Comparison of ENCODE assay signal across 18 cellular contexts in the genomic region with DNA sequence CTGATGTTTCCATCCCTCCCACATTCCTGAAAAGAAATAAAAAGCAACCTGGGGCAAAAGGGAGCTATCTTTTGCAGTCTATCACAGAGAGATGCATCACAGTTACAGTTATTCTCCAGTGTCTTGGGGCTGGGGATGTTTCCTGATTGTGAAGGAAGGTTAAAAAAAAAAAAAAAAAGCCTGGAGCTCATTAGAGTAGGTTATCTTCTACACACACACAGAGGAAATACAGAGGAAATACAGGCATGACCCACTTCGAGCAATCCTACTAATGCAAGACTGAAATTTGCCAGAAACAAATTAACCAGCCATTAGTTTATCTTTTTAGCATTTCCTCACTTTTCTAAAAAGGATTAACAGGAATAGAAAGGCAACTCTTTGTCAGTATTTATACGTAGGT.
DNase-seq lines count a peak whose midpoint lies in the region; ATAC-seq and TF ChIP-seq lines count a peak whose summit lies in the region.
"Had no signal": no experiment of that assay in that cellular context is flagged by ENCODE, and none has a peak within 500 bp of the region (broad histone marks: within the 10 kb centered on the region; RNA-seq: fewer than 3 reads in every experiment).

No MANE protein-coding gene starts in this region.

- POLR2A ChIA-PET in A673 (lab: Charles Lee; ENCODE audit: low non-redundant PET), result interaction anchor here (0.6 kb wide), 1 partner anchor 74 kb away, joined by 3 read pairs; no protein-coding TSS in a partner anchor
- POLR2A ChIA-PET in PC-3 (lab: Charles Lee; ENCODE audit: unreplicated experiment), result interaction anchor here (0.6 to 0.7 kb wide), 3 partner anchors 11 to 984 kb away, joined by 5 to 41 read pairs (median 8); no protein-coding TSS in a partner anchor

- intact Hi-C loops in A673 (cut with micrococcal nuclease; ENCODE audit: unreplicated experiment), result no loop called here
- intact Hi-C loops in PC-3 (cut with micrococcal nuclease), result no loop called here

- H3K79me2 ChIP-seq in PC-3 (ENCODE audit: low read length), result no peaks in the 10 kb centered on the region
- no peaks in the 10 kb centered on the region for H3K79me2 ChIP-seq in hepatocyte

- peak overlapping the region; percentile 72 for H3K27ac ChIP-seq in A673 (ENCODE audit: low read depth, low read length, poor library complexity, severe bottlenecking)
- H3K27ac ChIP-seq in BLaER1 treated with 17β-estradiol and CSF1 and Interleukin-3, amounts not matched to agents 10 nM and 100 nM, result no peak overlapping the region
- no peak overlapping the region for H3K27ac ChIP-seq in PC-3 (ENCODE audit: low read length)
- H3K27ac ChIP-seq in hepatocyte, result no peak overlapping the region
- H3K27ac ChIP-seq: 22Rv1 had no signal

- H3K9me3 ChIP-seq in A673 (ENCODE audit: low read depth, low read length, poor library complexity, severe bottlenecking) (no peaks in the 10 kb centered on the region), PC-3 (ENCODE audit: low read length) (no peaks in the 10 kb centered on the region), hepatocyte (ENCODE audit: low read depth) (no peaks in the 10 kb centered on the region)
- H3K9me3 ChIP-seq in BLaER1 treated with 17β-estradiol and CSF1 and Interleukin-3, amounts not matched to agents 10 nM and 100 nM (replicated peaks in 1 of 11), result 0 out of 22 replicates have a peak, but pooled peaks cover 0 to 5% (median 0%) of the 10 kb centered on the region in 11 experiments

- H3K36me3 ChIP-seq in A673 (ENCODE audit: insufficient read depth, low read length, poor library complexity, severe bottlenecking) (no peaks in the 10 kb centered on the region), PC-3 (ENCODE audit: low read depth, low read length) (no peaks in the 10 kb centered on the region), hepatocyte (replicated peaks; ENCODE audit: insufficient read depth, low read depth) (no peaks in the 10 kb centered on the region)
- no peaks in the 10 kb centered on the region for H3K36me3 ChIP-seq in BLaER1 treated with 17β-estradiol and CSF1 and Interleukin-3, amounts not matched to agents 10 nM and 100 nM

- peak overlapping the region in 7 of 11 experiments; percentile 4 to 70 (median 18); a peak in 4 of 22 replicates for H3K4me2 ChIP-seq in BLaER1 treated with 17β-estradiol and CSF1 and Interleukin-3, amounts not matched to agents 10 nM and 100 nM
- H3K4me2 ChIP-seq in PC-3 (ENCODE audit: low read length) (no peak overlapping the region), hepatocyte (no peak overlapping the region)
- H3K4me2 ChIP-seq: GM23338 had no signal

- DNase-seq in A673 (ENCODE audit: low spot score), result peak; percentile 77
- no peak for DNase-seq in PC-3
- DNase-seq in hepatocyte (ENCODE audit: low spot score), result no peak
- no peak for DNase-seq in NCI-H1048 (lab: John Stamatoyannopoulos, UW)
- DNase-seq: ACHN; AML-193; CD4-positive, alpha-beta T cell; CD8-positive, alpha-beta memory T cell; DMS 273 treated with DMSO at 0.1 percent for 48 hours; DMS79; EL; GDM1; H9 had no signal

- H3K4me3 ChIP-seq in A673 (ENCODE audit: low read depth, low read length, poor library complexity, severe bottlenecking) (no peak overlapping the region), PC-3 (ENCODE audit: low read length) (no peak overlapping the region), hepatocyte (no peak overlapping the region)
- H3K4me3 ChIP-seq in BLaER1 treated with 17β-estradiol and CSF1 and Interleukin-3, amounts not matched to agents 10 nM and 100 nM, result no peak overlapping the region
- H3K4me3 ChIP-seq: GM23338 had no signal

- H3K4me1 ChIP-seq in A673 (ENCODE audit: insufficient read depth, low read length, poor library complexity, severe bottlenecking), result peaks cover 37% of the 10 kb centered on the region
- peaks cover 10 to 21% (median 14%) of the 10 kb centered on the region in 10 experiments; a peak in 19 of 20 replicates for H3K4me1 ChIP-seq in BLaER1 treated with 17β-estradiol and CSF1 and Interleukin-3, amounts not matched to agents 10 nM and 100 nM
- H3K4me1 ChIP-seq in PC-3 (ENCODE audit: insufficient read depth, low read length), result no peaks in the 10 kb centered on the region
- H3K4me1 ChIP-seq in hepatocyte (ENCODE audit: insufficient read depth), result no peaks in the 10 kb centered on the region

- TF ChIP-seq CTCF in A673 (conservative IDR thresholded peaks at IDR 0.05; ENCODE audit: low read depth, low read length) (no peak), PC-3 (conservative IDR thresholded peaks at IDR 0.05; ENCODE audit: low read depth, low read length) (no peak), hepatocyte (IDR thresholded peaks at IDR 0.05; ENCODE audit: poor library complexity) (no peak)

- H3K9me2 ChIP-seq in PC-3 (replicated peaks; ENCODE audit: low read length) (no peaks in the 10 kb centered on the region), hepatocyte (replicated peaks; ENCODE audit: insufficient read depth) (no peaks in the 10 kb centered on the region)

- no peaks in the 10 kb centered on the region for H4K20me1 ChIP-seq in BLaER1 treated with 17β-estradiol and CSF1 and Interleukin-3, amounts not matched to agents 10 nM and 100 nM
- no peaks in the 10 kb centered on the region for H4K20me1 ChIP-seq in PC-3 (ENCODE audit: low read length)
- H4K20me1 ChIP-seq in hepatocyte (ENCODE audit: insufficient read depth, poor library complexity, severe bottlenecking), result no peaks in the 10 kb centered on the region

- H3K9ac ChIP-seq in BLaER1 treated with 17β-estradiol and CSF1 and Interleukin-3, amounts not matched to agents 10 nM and 100 nM, result no peak overlapping the region
- H3K9ac ChIP-seq in PC-3 (ENCODE audit: low read length), result no peak overlapping the region

- BruUV-seq in A673 (replicated peaks; lab: Mats Ljungman, UMichigan) (no TSS peak), PC-3 (replicated peaks; lab: Mats Ljungman, UMichigan) (no TSS peak)

- ATAC-seq in SK-N-SH treated with all-trans-retinoic acid at 6 μM for 48 hours (peak; percentile 53; the same call in 1 of the 3 replicates), PC-3 (no peak)
- ATAC-seq: GM23338, HCT116 had no signal

- CTCF ChIA-PET in A673 (lab: Charles Lee), result interaction anchor here (0.6 to 1.9 kb wide), 4 partner anchors 20 to 261 kb away, joined by 3 to 13 read pairs (median 4); no protein-coding TSS in a partner anchor
- CTCF ChIA-PET in PC-3 (lab: Charles Lee), result no interaction called here

- H3K27me3 ChIP-seq in A673 (replicated peaks; ENCODE audit: insufficient read depth, low read depth, low read length, poor library complexity) (no peaks in the 10 kb centered on the region), PC-3 (ENCODE audit: low read length) (peaks cover 34% of the 10 kb centered on the region), hepatocyte (no peaks in the 10 kb centered on the region)
- H3K27me3 ChIP-seq in BLaER1 treated with 17β-estradiol and CSF1 and Interleukin-3, amounts not matched to agents 10 nM and 100 nM, result no peaks in the 10 kb centered on the region

- WGBS in hepatocyte (ENCODE audit: low lambda C conversion rate, missing lambda C conversion rate), result 59% methylated on average over 2 of the region's 2 CpGs

- no peaks in the 10 kb centered on the region for H3F3A ChIP-seq in PC-3 (ENCODE audit: low read length, unreplicated experiment)

- H2AFZ ChIP-seq in PC-3 (ENCODE audit: low read length) (no peak overlapping the region), hepatocyte (no peak overlapping the region)
- H2AFZ ChIP-seq: GM23338 had no signal

TF ChIP-seq in SK-N-SH treated with all-trans-retinoic acid at 6 μM for 48 hours, 23 proteins besides CTCF, POLR2A, EP300 and RAD21:
- TF ChIP-seq ARNTL (CRISPR knock-in tag; IDR thresholded peaks at IDR 0.05; ENCODE audit: borderline replicate concordance, low read depth) (no peak), ZFP3 (CRISPR knock-in tag; IDR thresholded peaks at IDR 0.05) (no peak), ISL1 (CRISPR knock-in tag; IDR thresholded peaks at IDR 0.05) (peak; percentile 31; the same call in 1 of the 2 replicates), ZNF565 (CRISPR knock-in tag; conservative IDR thresholded peaks at IDR 0.05; ENCODE audit: low read depth) (no peak)
- TF ChIP-seq, protein P1, sequence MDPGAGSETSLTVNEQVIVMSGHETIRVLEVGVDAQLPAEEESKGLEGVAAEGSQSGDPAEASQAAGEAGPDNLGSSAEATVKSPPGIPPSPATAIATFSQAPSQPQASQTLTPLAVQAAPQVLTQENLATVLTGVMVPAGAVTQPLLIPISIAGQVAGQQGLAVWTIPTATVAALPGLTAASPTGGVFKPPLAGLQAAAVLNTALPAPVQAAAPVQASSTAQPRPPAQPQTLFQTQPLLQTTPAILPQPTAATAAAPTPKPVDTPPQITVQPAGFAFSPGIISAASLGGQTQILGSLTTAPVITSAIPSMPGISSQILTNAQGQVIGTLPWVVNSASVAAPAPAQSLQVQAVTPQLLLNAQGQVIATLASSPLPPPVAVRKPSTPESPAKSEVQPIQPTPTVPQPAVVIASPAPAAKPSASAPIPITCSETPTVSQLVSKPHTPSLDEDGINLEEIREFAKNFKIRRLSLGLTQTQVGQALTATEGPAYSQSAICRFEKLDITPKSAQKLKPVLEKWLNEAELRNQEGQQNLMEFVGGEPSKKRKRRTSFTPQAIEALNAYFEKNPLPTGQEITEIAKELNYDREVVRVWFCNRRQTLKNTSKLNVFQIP (CRISPR knock-in tag; IDR thresholded peaks at IDR 0.05; ENCODE audit: borderline replicate concordance, low read depth), result no peak

Comparison
In these comparisons a context has a peak if more than half of its experiments do, and no peak if none do; other contexts are left out.
1. H3K4me2 ChIP-seq: peak in BLaER1 treated with 17β-estradiol and CSF1 and Interleukin-3, amounts not matched to agents 10 nM and 100 nM (7 of 11); none in PC-3 (single experiment) and hepatocyte (single experiment).